In genomic region chr16:51967566-51967965, GRCh38 we compare ENCODE assay signal across 28 cellular contexts.
"Had no signal": no experiment of that assay in that cellular context is flagged by ENCODE, and none has a peak within 500 bp of the region (broad histone marks: within the 10 kb centered on the region; RNA-seq: fewer than 3 reads in every experiment).

No MANE protein-coding gene starts in this region.

- H3K36me3 Mint-ChIP-seq: mesothelial cell of epicardium; naive B cell; natural killer cell; stimulated activated memory B cell treated with anti-CD40 and anti-IgM and Interleukin-4, amounts not matched to agents 10 μg/mL and 1 μg/mL and 100 μg/mL, for 72 hours; type B pancreatic cell had no signal

- H3K4me3 Mint-ChIP-seq: mesothelial cell of epicardium; naive B cell; natural killer cell; stimulated activated memory B cell treated with anti-CD40 and anti-IgM and Interleukin-4, amounts not matched to agents 10 μg/mL and 1 μg/mL and 100 μg/mL, for 72 hours; stimulated activated naive CD8-positive, alpha-beta T cell treated with anti-CD3 and anti-CD28 coated beads, Interleukin-15, amount 100 ng/mL, for 72 hours; type B pancreatic cell had no signal

- H3K27ac ChIP-seq: hepatocyte, left ventricle myocardium inferior, pancreas, prostate gland, sigmoid colon, tibial nerve had no signal

- H3K9me3 Mint-ChIP-seq: mesothelial cell of epicardium, natural killer cell, type B pancreatic cell had no signal

- H3K4me1 Mint-ChIP-seq: mesothelial cell of epicardium; naive B cell; natural killer cell; stimulated activated memory B cell treated with anti-CD40 and anti-IgM and Interleukin-4, amounts not matched to agents 10 μg/mL and 1 μg/mL and 100 μg/mL, for 72 hours; stimulated activated naive CD8-positive, alpha-beta T cell treated with anti-CD3 and anti-CD28 coated beads, Interleukin-15, amount 100 ng/mL, for 72 hours had no signal

- H3K27ac Mint-ChIP-seq: mesothelial cell of epicardium; naive B cell; natural killer cell; stimulated activated memory B cell treated with anti-CD40 and anti-IgM and Interleukin-4, amounts not matched to agents 10 μg/mL and 1 μg/mL and 100 μg/mL, for 72 hours; type B pancreatic cell had no signal

- H3K79me2 ChIP-seq: hepatocyte had no signal

- H3K4me2 ChIP-seq: hepatocyte had no signal

- H3K4me1 ChIP-seq: left ventricle myocardium inferior, pancreas, prostate gland, sigmoid colon, tibial nerve, uterus had no signal

- H2AFZ ChIP-seq: hepatocyte had no signal

- H3K9me3 ChIP-seq: left ventricle myocardium inferior, pancreas, prostate gland, sigmoid colon, tibial nerve, uterus had no signal

- H3K27me3 ChIP-seq: hepatocyte, pancreas, sigmoid colon, tibial nerve, uterus had no signal

- ATAC-seq: left cardiac atrium; natural killer cell; pancreas; right cardiac atrium; stimulated activated memory B cell treated with anti-CD40 and anti-IgM and Interleukin-4, amounts not matched to agents 10 μg/mL and 1 μg/mL and 100 μg/mL, for 72 hours; stimulated activated naive CD8-positive, alpha-beta T cell treated with anti-CD3 and anti-CD28 coated beads, Interleukin-15, amount 100 ng/mL, for 72 hours had no signal

- FAIRE-seq: pancreas, small intestine had no signal

- H3K36me3 ChIP-seq: left ventricle myocardium inferior, pancreas, prostate gland, sigmoid colon, tibial nerve, uterus had no signal

- DNase-seq: islet precursor cell; kidney glomerular epithelial cell; left cardiac atrium; left ventricle myocardium inferior; mesendoderm; naive B cell; natural killer cell; pancreas; posterior cingulate gyrus; retina; right cardiac atrium; sigmoid colon; small intestine; stimulated activated CD4-positive, alpha-beta T cell treated with anti-CD3 and anti-CD28 coated beads, Interleukin-1b, Interleukin-23, amount 100 ng/mL, for 48 hours; stimulated activated CD4-positive, alpha-beta T cell treated with anti-CD3 and anti-CD28 coated beads, Interleukin-2, amount 100 ng/mL, for 48 hours; stimulated activated CD4-positive, alpha-beta T cell treated with anti-CD3 and anti-CD28 coated beads, Interleukin-4, amount 100 ng/mL, for 4 hours; stimulated activated CD8-positive, alpha-beta memory T cell treated with anti-CD3 and anti-CD28 coated beads, Interleukin-4, amount 100 ng/mL, for 48 hours; stimulated activated naive CD4-positive, alpha-beta T cell treated with Interleukin-2 at 50 U/mL for 16 hours; stimulated activated naive CD8-positive, alpha-beta T cell treated with anti-CD3 and anti-CD28 coated beads, Interleukin-15, amount 100 ng/mL, for 72 hours; substantia nigra; uterus had no signal

- H3K4me3 ChIP-seq: hepatocyte, left ventricle myocardium inferior, lung, pancreas, prostate gland, sigmoid colon, tibial nerve, uterus had no signal

- H3K27me3 Mint-ChIP-seq: naive B cell; stimulated activated memory B cell treated with anti-CD40 and anti-IgM and Interleukin-4, amounts not matched to agents 10 μg/mL and 1 μg/mL and 100 μg/mL, for 72 hours; stimulated activated naive CD8-positive, alpha-beta T cell treated with anti-CD3 and anti-CD28 coated beads, Interleukin-15, amount 100 ng/mL, for 72 hours had no signal
